11 cellular contexts compared by ENCODE assay signal in the genomic region with DNA sequence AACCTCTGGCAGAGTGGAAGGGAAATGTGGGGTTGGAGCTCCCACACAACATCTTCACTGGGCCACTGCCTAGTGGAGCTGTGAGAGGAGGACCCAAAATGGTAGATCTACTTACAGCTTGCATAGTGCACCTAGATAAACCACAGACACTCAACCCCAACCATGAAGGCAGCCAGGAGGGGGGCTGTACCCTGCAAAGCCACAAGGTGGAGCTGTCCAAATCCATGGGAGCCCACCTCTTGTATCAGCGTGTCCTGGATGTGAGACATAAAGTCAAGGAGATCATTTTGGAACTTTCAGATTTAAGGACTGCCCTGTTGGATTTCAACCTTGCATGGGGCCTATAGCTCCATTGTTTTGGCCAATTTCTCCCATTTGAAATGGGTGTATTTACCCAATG. TPM values are rescaled to one million over a fixed set of nuclear protein-coding genes. Genes with fewer than 3 reads are reported as not detected.
DNase-seq lines count a peak whose midpoint lies in the region; ATAC-seq and TF ChIP-seq lines count a peak whose summit lies in the region.
"Had no signal": no experiment of that assay in that cellular context is flagged by ENCODE, and none has a peak within 500 bp of the region (broad histone marks: within the 10 kb centered on the region; RNA-seq: fewer than 3 reads in every experiment).

No MANE protein-coding gene starts in this region.

- POLR2A ChIA-PET in A673 (lab: Charles Lee; ENCODE audit: low non-redundant PET) (no interaction called here), PC-3 (lab: Charles Lee; ENCODE audit: unreplicated experiment) (no interaction called here)

- CTCF ChIA-PET in A673 (lab: Charles Lee) (no interaction called here), PC-3 (lab: Charles Lee) (no interaction called here)

- DNase-seq in A673 (ENCODE audit: low spot score) (no peak), GM06990 (ENCODE audit: extremely low read depth, insufficient read length) (no peak), PC-3 (peak; percentile 32), fibroblast of villous mesenchyme (ENCODE audit: low read depth) (peak; percentile 7), MG63 (no peak), cerebellum (ENCODE audit: low spot score) (no peak), HuH-7.5 (ENCODE audit: low spot score) (no peak)
- DNase-seq: naive thymus-derived CD8-positive, alpha-beta T cell had no signal

- BruUV-seq in A673 (replicated peaks; lab: Mats Ljungman, UMichigan) (no TSS peak), PC-3 (replicated peaks; lab: Mats Ljungman, UMichigan) (no TSS peak)

- TF ChIP-seq CTCF in A673 (conservative IDR thresholded peaks at IDR 0.05; ENCODE audit: low read depth, low read length), result peak; percentile 46
- peak; percentile 37 for TF ChIP-seq CTCF in GM06990 (IDR thresholded peaks at IDR 0.05; ENCODE audit: insufficient read depth, low read length, poor library complexity, severe bottlenecking)
- TF ChIP-seq CTCF in PC-3 (conservative IDR thresholded peaks at IDR 0.05; ENCODE audit: low read depth, low read length), result peak; percentile 57
- TF ChIP-seq CTCF in fibroblast of villous mesenchyme (IDR thresholded peaks at IDR 0.05; ENCODE audit: insufficient read depth, low read depth, low read length), result peak; percentile 56

- H3K9me3 ChIP-seq in A673 (ENCODE audit: low read depth, low read length, poor library complexity, severe bottlenecking) (peaks cover 11% of the 10 kb centered on the region), PC-3 (ENCODE audit: low read length) (0 out of 2 replicates have a peak, but pooled peaks cover 6% of the 10 kb centered on the region), MG63 (peaks cover 15% of the 10 kb centered on the region)

- no peaks in the 10 kb centered on the region for H3K9me2 ChIP-seq in PC-3 (replicated peaks; ENCODE audit: low read length)

- no peak for ATAC-seq in PC-3
- no peak for ATAC-seq in esophagus mucosa
- ATAC-seq: activated T-helper 17 cell treated with anti-CD3 and anti-CD28 coated beads, Interleukin-2, amount 50 U/mL, for 72 hours; naive thymus-derived CD8-positive, alpha-beta T cell had no signal

- H3K4me3 ChIP-seq in A673 (ENCODE audit: low read depth, low read length, poor library complexity, severe bottlenecking), result no peak overlapping the region
- no peak overlapping the region for H3K4me3 ChIP-seq in GM06990 (replicated peaks; ENCODE audit: low read depth, low read length)
- no peak overlapping the region for H3K4me3 ChIP-seq in PC-3 (ENCODE audit: low read length)
- no peak overlapping the region for H3K4me3 ChIP-seq in fibroblast of villous mesenchyme (ENCODE audit: low read depth, low read length)
- H3K4me3 ChIP-seq in MG63, result no peak overlapping the region
- H3K4me3 ChIP-seq: SK-N-MC had no signal

- no peak overlapping the region for H3K9ac ChIP-seq in PC-3 (ENCODE audit: low read length)

- intact Hi-C loops in A673 (cut with micrococcal nuclease; ENCODE audit: unreplicated experiment) (no loop called here), PC-3 (cut with micrococcal nuclease) (no loop called here)

- H3K36me3 ChIP-seq in A673 (ENCODE audit: insufficient read depth, low read length, poor library complexity, severe bottlenecking) (no peaks in the 10 kb centered on the region), GM06990 (ENCODE audit: control insufficient read depth, insufficient read depth, low read length) (no peaks in the 10 kb centered on the region; the same call in 1 of the 2 replicates), PC-3 (ENCODE audit: low read depth, low read length) (no peaks in the 10 kb centered on the region), MG63 (no peaks in the 10 kb centered on the region)

- no peak overlapping the region for H2AFZ ChIP-seq in PC-3 (ENCODE audit: low read length)

- H3K4me1 ChIP-seq in A673 (ENCODE audit: insufficient read depth, low read length, poor library complexity, severe bottlenecking) (no peaks in the 10 kb centered on the region), PC-3 (ENCODE audit: insufficient read depth, low read length) (no peaks in the 10 kb centered on the region)

- H4K20me1 ChIP-seq in PC-3 (ENCODE audit: low read length), result no peaks in the 10 kb centered on the region

- H3K27ac ChIP-seq in A673 (ENCODE audit: low read depth, low read length, poor library complexity, severe bottlenecking) (no peak overlapping the region), PC-3 (ENCODE audit: low read length) (no peak overlapping the region)
- H3K27ac ChIP-seq: SK-N-MC had no signal

- H3F3A ChIP-seq in PC-3 (ENCODE audit: low read length, unreplicated experiment), result no peaks in the 10 kb centered on the region

- no peak overlapping the region for H3K4me2 ChIP-seq in PC-3 (ENCODE audit: low read length)

- H3K79me2 ChIP-seq in PC-3 (ENCODE audit: low read length), result no peaks in the 10 kb centered on the region

- H3K27me3 ChIP-seq in A673 (replicated peaks; ENCODE audit: insufficient read depth, low read depth, low read length, poor library complexity) (no peaks in the 10 kb centered on the region), GM06990 (replicated peaks; ENCODE audit: control insufficient read depth, insufficient read depth, low read length) (no peaks in the 10 kb centered on the region), PC-3 (ENCODE audit: low read length) (no peaks in the 10 kb centered on the region), MG63 (no peaks in the 10 kb centered on the region)

RNA-seq across cellular contexts. Expression of gene TP63, which starts 20.9 kb away (rescaled TPM):
- total RNA-seq in A673 (2021) (4.9 and 7.6 TPM in 2 replicates), PC-3 (2014; rRNA removed) (0.23 and 0.29 TPM in 2 replicates), fibroblast of villous mesenchyme (under 0.01 and 0.43 TPM in 2 replicates), esophagus mucosa (190 TPM), cerebellum (0.27 TPM)
- 1.1 and 6.5 TPM in 2 replicates for total RNA-seq in MG63 (2014; rRNA removed; shearing (Covaris generic); ENCODE audit: low replicate concordance)
- total RNA-seq: naive thymus-derived CD8-positive, alpha-beta T cell had no signal

Comparison
In these comparisons a context has a peak if more than half of its experiments do, and no peak if none do; other contexts are left out.
1. DNase-seq: peak in PC-3 (single experiment) and fibroblast of villous mesenchyme (single experiment); none in A673 (single experiment), GM06990 (single experiment), MG63 (single experiment), cerebellum (single experiment) and HuH-7.5 (single experiment).
2. RNA of gene TP63, which starts 20.9 kb away (total RNA-seq): 190 TPM in esophagus mucosa (single experiment); 4.9 to 7.6 TPM in A673, 1.1 to 6.5 TPM in MG63, under 0.01 to 0.43 TPM in fibroblast of villous mesenchyme, 0.23 to 0.29 TPM in PC-3 and 0.27 TPM in cerebellum (single experiment); every median in the first group is over 10 times any median in the second.
3. Peak in every context shown above with its lines, with median percentiles within 50 percentile points of each other: CTCF ChIP-seq.